ENCODE assay signal across 16 cellular contexts in genomic region chr4:7049739-7050138, GRCh38.
"Had no signal": no experiment of that assay in that cellular context is flagged by ENCODE, and none has a peak within 500 bp of the region (broad histone marks: within the 10 kb centered on the region; RNA-seq: fewer than 3 reads in every experiment).

No MANE protein-coding gene starts in this region.

- H3K4me3 Mint-ChIP-seq: activated CD4-positive, alpha-beta memory T cell treated with anti-CD3 and anti-CD28 coated beads for 36 hours; stimulated activated naive CD8-positive, alpha-beta T cell treated with anti-CD3 and anti-CD28 coated beads, Interleukin-15, Interleukin-2, amounts not matched to agents 100 ng/mL and 50 ng/mL, for 24 hours; T-helper 2 cell treated with Interferon-gamma antibody and Interleukin-4, amounts not matched to agents 5 μg/mL and 100 μg/mL, for 36 hours; type B pancreatic cell had no signal

- H3K27ac Mint-ChIP-seq: activated CD4-positive, alpha-beta memory T cell treated with anti-CD3 and anti-CD28 coated beads for 36 hours; stimulated activated naive CD8-positive, alpha-beta T cell treated with anti-CD3 and anti-CD28 coated beads, Interleukin-15, Interleukin-2, amounts not matched to agents 100 ng/mL and 50 ng/mL, for 24 hours; T-helper 2 cell treated with Interferon-gamma antibody and Interleukin-4, amounts not matched to agents 5 μg/mL and 100 μg/mL, for 36 hours; type B pancreatic cell had no signal

- H3K27me3 Mint-ChIP-seq: activated CD4-positive, alpha-beta memory T cell treated with anti-CD3 and anti-CD28 coated beads for 36 hours; naive thymus-derived CD8-positive, alpha-beta T cell; stimulated activated naive CD8-positive, alpha-beta T cell treated with anti-CD3 and anti-CD28 coated beads, Interleukin-15, Interleukin-2, amounts not matched to agents 100 ng/mL and 50 ng/mL, for 24 hours; type B pancreatic cell had no signal

- H3K4me3 ChIP-seq: dorsolateral prefrontal cortex, gastroesophageal sphincter, mucosa of descending colon had no signal

- H3K9me3 Mint-ChIP-seq: activated CD4-positive, alpha-beta memory T cell treated with anti-CD3 and anti-CD28 coated beads for 36 hours; naive thymus-derived CD8-positive, alpha-beta T cell; stimulated activated naive CD8-positive, alpha-beta T cell treated with anti-CD3 and anti-CD28 coated beads, Interleukin-15, Interleukin-2, amounts not matched to agents 100 ng/mL and 50 ng/mL, for 24 hours; T-helper 2 cell treated with Interferon-gamma antibody and Interleukin-4, amounts not matched to agents 5 μg/mL and 100 μg/mL, for 36 hours; type B pancreatic cell had no signal

- H3K27ac ChIP-seq: gastroesophageal sphincter, neutrophil had no signal

- DNase-seq: activated CD4-positive, alpha-beta memory T cell treated with anti-CD3 and anti-CD28 coated beads for 36 hours; activated CD4-positive, alpha-beta T cell treated with anti-CD3 and anti-CD28 coated beads for 1 hour; activated CD8-positive, alpha-beta memory T cell treated with anti-CD3 and anti-CD28 coated beads, Interleukin-2, amount 50 U/mL, for 4 hours; dorsolateral prefrontal cortex; left colon; mammary epithelial cell; naive thymus-derived CD8-positive, alpha-beta T cell; stimulated activated CD4-positive, alpha-beta T cell treated with anti-CD3 and anti-CD28 coated beads, Interleukin-15, amount 100 ng/mL, for 24 hours; stimulated activated CD4-positive, alpha-beta T cell treated with anti-CD3 and anti-CD28 coated beads, Interleukin-4, amount 100 ng/mL, for 1 hour; SW 1271 had no signal

- H3K27me3 ChIP-seq: dorsolateral prefrontal cortex, gastroesophageal sphincter, neutrophil had no signal

- ATAC-seq: gastroesophageal sphincter; left colon; mucosa of descending colon; naive thymus-derived CD8-positive, alpha-beta T cell had no signal

- H3K9me3 ChIP-seq: gastroesophageal sphincter, mucosa of descending colon, neutrophil had no signal
